ENCODE assay signal across 8 cellular contexts in the genomic region with DNA sequence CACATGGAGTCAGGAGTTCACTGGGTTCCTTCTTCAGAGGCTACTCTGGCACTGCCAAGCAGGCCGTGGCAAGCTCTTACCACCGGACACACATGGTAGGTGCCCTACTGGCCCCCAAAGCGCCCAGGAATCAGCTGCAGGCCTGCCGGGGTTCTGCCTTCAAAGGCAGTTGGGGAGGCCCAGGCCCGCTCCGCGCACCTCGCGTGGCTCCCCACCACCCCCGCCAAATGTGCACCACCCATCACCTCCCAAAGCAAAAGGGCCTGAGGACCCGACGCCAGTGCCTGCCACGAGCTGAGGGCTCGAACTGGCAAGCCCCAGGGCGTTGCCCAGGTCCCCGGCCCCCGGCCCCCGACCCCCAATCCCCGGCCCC. TPM values are rescaled to one million over a fixed set of nuclear protein-coding genes. Genes with fewer than 3 reads are reported as not detected.
DNase-seq lines count a peak whose midpoint lies in the region; ATAC-seq and TF ChIP-seq lines count a peak whose summit lies in the region.

No MANE protein-coding gene starts in this region.

- CTCF ChIA-PET in activated CD4-positive, alpha-beta T cell treated with anti-CD3 and anti-CD28 coated beads, Interleukin-2, amount 10 ng/mL, durations not matched to agents 7 days and 5 days (lab: Charles Lee) = interaction anchor here (0.7 to 1.5 kb wide), 2 partner anchors 9 to 17 kb away, joined by 3 read pairs; no protein-coding TSS in a partner anchor

- in situ Hi-C loops in GM23248 (cut with MboI) = no loop called here

- H3K9ac ChIP-seq in GM23248 (no peak overlapping the region), fibroblast of lung (ENCODE audit: insufficient read depth, low read length) (no peak overlapping the region)

- no peak for ATAC-seq in HG02623 (IDR thresholded peaks at IDR 0.05; ENCODE audit: unreplicated experiment)

- H3K36me3 Mint-ChIP-seq in activated CD4-positive, alpha-beta T cell treated with anti-CD3 and anti-CD28 coated beads, Interleukin-2, amount 10 ng/mL, durations not matched to agents 7 days and 5 days (ENCODE audit: low read depth) = no peaks in the 10 kb centered on the region
- no peaks in the 10 kb centered on the region for H3K36me3 Mint-ChIP-seq in progenitor cell of endocrine pancreas (ENCODE audit: insufficient read depth)

- no peaks in the 10 kb centered on the region for H3K9me3 Mint-ChIP-seq in activated CD4-positive, alpha-beta T cell treated with anti-CD3 and anti-CD28 coated beads, Interleukin-2, amount 10 ng/mL, durations not matched to agents 7 days and 5 days
- no peaks in the 10 kb centered on the region for H3K9me3 Mint-ChIP-seq in progenitor cell of endocrine pancreas (ENCODE audit: low read depth)

- no peaks in the 10 kb centered on the region for H3K79me2 ChIP-seq in GM23248 (ENCODE audit: insufficient read depth)
- H3K79me2 ChIP-seq in fibroblast of lung (ENCODE audit: control insufficient read depth, insufficient read depth, low read length) = no peaks in the 10 kb centered on the region

- no peaks in the 10 kb centered on the region for H4K20me1 ChIP-seq in GM23248 (ENCODE audit: insufficient read depth)
- no peaks in the 10 kb centered on the region for H4K20me1 ChIP-seq in fibroblast of lung (ENCODE audit: control insufficient read depth, extremely low read depth, insufficient read depth, low read length)

- POLR2A ChIA-PET in activated CD4-positive, alpha-beta T cell treated with anti-CD3 and anti-CD28 coated beads, Interleukin-2, amount 10 ng/mL, durations not matched to agents 7 days and 5 days (lab: Charles Lee) = no interaction called here

- TF ChIP-seq CTCF in fibroblast of lung (conservative IDR thresholded peaks at IDR 0.05 in 1 of 2, IDR thresholded peaks at IDR 0.05 in 1 of 2; ENCODE audit: low read depth in 1 of 2, low read length in 2 of 2) (no peak), progenitor cell of endocrine pancreas (IDR thresholded peaks at IDR 0.05; ENCODE audit: unreplicated experiment) (no peak)

- H3K36me3 ChIP-seq in GM23248 (ENCODE audit: low read depth) = no peaks in the 10 kb centered on the region
- no peaks in the 10 kb centered on the region for H3K36me3 ChIP-seq in fibroblast of lung (ENCODE audit: control insufficient read depth, insufficient read depth, low read length)

- H3K9me3 ChIP-seq in GM23248 (ENCODE audit: low read depth) = no peaks in the 10 kb centered on the region
- no peaks in the 10 kb centered on the region for H3K9me3 ChIP-seq in fibroblast of lung (ENCODE audit: control insufficient read depth, insufficient read depth, low read depth, low read length)

- H3K4me3 ChIP-seq in GM23248 = peak overlapping the region; percentile 89
- H3K4me3 ChIP-seq in fibroblast of lung (replicated peaks in 1 of 4; ENCODE audit: control extremely low read depth in 1 of 4, insufficient read depth in 1 of 4, low read depth in 3 of 4, low read length in 4 of 4) = peak overlapping the region; percentile 7 to 78 (median 39)

- H3K27me3 Mint-ChIP-seq in activated CD4-positive, alpha-beta T cell treated with anti-CD3 and anti-CD28 coated beads, Interleukin-2, amount 10 ng/mL, durations not matched to agents 7 days and 5 days = no peaks in the 10 kb centered on the region
- peaks cover 12% of the 10 kb centered on the region for H3K27me3 Mint-ChIP-seq in progenitor cell of endocrine pancreas

- no peak overlapping the region for H3K27ac Mint-ChIP-seq in activated CD4-positive, alpha-beta T cell treated with anti-CD3 and anti-CD28 coated beads, Interleukin-2, amount 10 ng/mL, durations not matched to agents 7 days and 5 days
- H3K27ac Mint-ChIP-seq in progenitor cell of endocrine pancreas = no peak overlapping the region

- WGBS in GM23248 (ENCODE audit: low coverage in 1 of 2, low lambda C conversion rate in 2 of 2, missing lambda C conversion rate in 2 of 2), 2 experiments = 9 to 17% methylated on average over 9 to 18 of the region's 19 CpGs

- H3K9me2 ChIP-seq in GM23248 (ENCODE audit: insufficient read depth) = no peaks in the 10 kb centered on the region

- H3K27me3 ChIP-seq in GM23248 (replicated peaks; ENCODE audit: insufficient read depth) = no peaks in the 10 kb centered on the region
- H3K27me3 ChIP-seq in fibroblast of lung (ENCODE audit: control insufficient read depth, insufficient read depth, low read length) = no peaks in the 10 kb centered on the region

- DNase-seq in GM23248 (peak; percentile 21), fibroblast of lung (ENCODE audit: low read depth in 2 of 2) (no peak), progenitor cell of endocrine pancreas (ENCODE audit: low spot score, unreplicated experiment) (peak; percentile 14), glomerular visceral epithelial cell (ENCODE audit: extremely low spot score) (no peak), T-helper 9 cell (no peak), DMS114 treated with DMSO at 0.1 percent for 48 hours (lab: John Stamatoyannopoulos, UW; ENCODE audit: unreplicated experiment) (no peak)
- peak; percentile 11 for DNase-seq in activated CD4-positive, alpha-beta T cell treated with anti-CD3 and anti-CD28 coated beads, Interleukin-2, amount 10 ng/mL, durations not matched to agents 7 days and 5 days

- no peaks in the 10 kb centered on the region for H3F3A ChIP-seq in GM23248 (ENCODE audit: insufficient read depth)

- peaks cover 6% of the 10 kb centered on the region; the same call in 1 of the 2 replicates for H3K4me1 ChIP-seq in GM23248 (ENCODE audit: insufficient read depth)
- H3K4me1 ChIP-seq in fibroblast of lung (ENCODE audit: control insufficient read depth, extremely low read depth, insufficient read depth, low read length) = peaks cover 3% of the 10 kb centered on the region

- H3K4me1 Mint-ChIP-seq in activated CD4-positive, alpha-beta T cell treated with anti-CD3 and anti-CD28 coated beads, Interleukin-2, amount 10 ng/mL, durations not matched to agents 7 days and 5 days = peaks cover 16% of the 10 kb centered on the region
- peaks cover 5% of the 10 kb centered on the region for H3K4me1 Mint-ChIP-seq in progenitor cell of endocrine pancreas (ENCODE audit: low read depth)

- H3K4me2 ChIP-seq in GM23248 (ENCODE audit: unreplicated experiment) (peak overlapping the region; percentile 44), fibroblast of lung (ENCODE audit: extremely low read depth, insufficient read depth, low read length) (peak overlapping the region; percentile 51)

- H3K4me3 Mint-ChIP-seq in activated CD4-positive, alpha-beta T cell treated with anti-CD3 and anti-CD28 coated beads, Interleukin-2, amount 10 ng/mL, durations not matched to agents 7 days and 5 days = peak overlapping the region; percentile 47
- H3K4me3 Mint-ChIP-seq in progenitor cell of endocrine pancreas (ENCODE audit: low read depth) = peak overlapping the region; percentile 67

- H2AFZ ChIP-seq in GM23248 (peak overlapping the region; percentile 99), fibroblast of lung (ENCODE audit: low read length) (no peak overlapping the region)

- H3K27ac ChIP-seq in GM23248 (no peak overlapping the region), fibroblast of lung (ENCODE audit: insufficient read depth, low read length) (no peak overlapping the region)

RNA-seq across cellular contexts. Expression of gene POMGNT2, which starts 0.7 kb away (rescaled TPM):
- 11.6 and 14.5 TPM in 2 replicates for total RNA-seq in GM23248 (2014; rRNA removed; shearing (Covaris generic))
- 10.6 and 11.6 TPM in 2 replicates for polyA plus RNA-seq in GM23248 (2016; fragmentation: Nextera tagmentation; extraction: Ambion mirVana)
- total RNA-seq in activated CD4-positive, alpha-beta T cell treated with anti-CD3 and anti-CD28 coated beads, Interleukin-2, amount 10 ng/mL, durations not matched to agents 7 days and 5 days = 1 to 10 TPM; 6.7 to 6.9 TPM
- 12.7 and 13.1 TPM in 2 replicates for total RNA-seq in fibroblast of lung
- polyA plus RNA-seq in fibroblast of lung = 7.9 and 11.5 TPM in 2 replicates
- 7.7 and 10.4 TPM in 2 replicates for polyA plus RNA-seq in fibroblast of lung (2012)
- polyA minus RNA-seq in fibroblast of lung (ENCODE audit: low replicate concordance) = 22.6 and 31.3 TPM in 2 replicates
- 20.0 and 21.6 TPM in 2 replicates for total RNA-seq in progenitor cell of endocrine pancreas

Comparison
In these comparisons a context has a peak if more than half of its experiments do, and no peak if none do; other contexts are left out.
1. DNase-seq: peak in GM23248 (single experiment), activated CD4-positive, alpha-beta T cell treated with anti-CD3 and anti-CD28 coated beads, Interleukin-2, amount 10 ng/mL, durations not matched to agents 7 days and 5 days (single experiment) and progenitor cell of endocrine pancreas (single experiment); none in fibroblast of lung (0 of 2), glomerular visceral epithelial cell (single experiment), T-helper 9 cell (single experiment) and DMS114 treated with DMSO at 0.1 percent for 48 hours (single experiment).